ENCODE assay signal across 8 cellular contexts in the genomic region with DNA sequence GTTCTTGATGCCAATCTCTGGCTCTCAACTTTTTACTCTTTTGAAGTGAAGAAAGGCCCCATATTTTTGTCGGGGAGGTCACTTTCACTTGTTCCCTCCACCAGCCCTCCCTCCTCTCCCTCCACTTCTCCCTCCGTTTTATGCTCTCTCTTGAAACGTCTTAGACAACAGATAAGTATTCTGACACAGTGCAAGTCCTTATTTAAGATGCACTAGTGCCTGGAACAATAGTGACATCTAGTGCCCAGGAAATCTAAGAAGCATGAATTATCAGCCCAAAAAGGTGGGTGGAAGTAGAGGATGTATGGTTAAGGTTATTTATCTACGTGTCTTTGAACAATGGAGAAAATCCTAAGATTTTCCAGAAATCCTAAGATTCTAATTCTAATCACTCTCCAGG. TPM values are rescaled to one million over a fixed set of nuclear protein-coding genes. Genes with fewer than 3 reads are reported as not detected.
DNase-seq lines count a peak whose midpoint lies in the region; ATAC-seq and TF ChIP-seq lines count a peak whose summit lies in the region.

No MANE protein-coding gene starts in this region.

- H3K9me3 ChIP-seq in PC-3 (ENCODE audit: low read length) = no peaks in the 10 kb centered on the region

- DNase-seq in COR-L47 (lab: John Stamatoyannopoulos, UW) = peak; percentile 45
- DNase-seq in GM20000 (ENCODE audit: low spot score) = peak; percentile 59
- peak; percentile 57 for DNase-seq in PC-3
- peak; percentile 30 to 43 (median 33) for DNase-seq in effector memory CD8-positive, alpha-beta T cell
- DNase-seq in middle frontal gyrus (ENCODE audit: extremely low spot score, low spot score) = peak; percentile 44
- no peak for DNase-seq in NCI-H187 (lab: John Stamatoyannopoulos, UW)
- DNase-seq in activated gamma-delta T cell (lab: John Stamatoyannopoulos, UW) = no peak

- ATAC-seq in PC-3 (peak; percentile 63), GM21381 (IDR thresholded peaks at IDR 0.05; ENCODE audit: unreplicated experiment) (no peak)
- peak; percentile 89 for ATAC-seq in effector memory CD8-positive, alpha-beta T cell (replicated peaks)

- no peak overlapping the region for H3K4me3 ChIP-seq in PC-3 (ENCODE audit: low read length)

- POLR2A ChIA-PET in PC-3 (lab: Charles Lee; ENCODE audit: unreplicated experiment) = no interaction called here

- no peak overlapping the region for H3K27ac ChIP-seq in PC-3 (ENCODE audit: low read length)

- peaks cover 19% of the 10 kb centered on the region for H3K36me3 ChIP-seq in PC-3 (ENCODE audit: low read depth, low read length)

- no peak overlapping the region for H3K4me3 Mint-ChIP-seq in effector memory CD8-positive, alpha-beta T cell

- H2AFZ ChIP-seq in PC-3 (ENCODE audit: low read length) = no peak overlapping the region

- H4K20me1 ChIP-seq in PC-3 (ENCODE audit: low read length) = no peaks in the 10 kb centered on the region

- H3K9me2 ChIP-seq in PC-3 (replicated peaks; ENCODE audit: low read length) = no peaks in the 10 kb centered on the region

- H3K79me2 ChIP-seq in PC-3 (ENCODE audit: low read length) = no peaks in the 10 kb centered on the region

- no TSS peak for BruUV-seq in PC-3 (replicated peaks; lab: Mats Ljungman, UMichigan)

- intact Hi-C loops in PC-3 (cut with micrococcal nuclease) = loop anchor here (1.0 to 5.0 kb wide), 2 partner anchors 84 to 221 kb away; no protein-coding TSS in a partner anchor

- no peak overlapping the region for H3K9ac ChIP-seq in PC-3 (ENCODE audit: low read length)

- no peaks in the 10 kb centered on the region for H3K4me1 ChIP-seq in PC-3 (ENCODE audit: insufficient read depth, low read length)

- no peaks in the 10 kb centered on the region for H3K27me3 ChIP-seq in PC-3 (ENCODE audit: low read length)

- CTCF ChIA-PET in PC-3 (lab: Charles Lee) = no interaction called here

- no peak overlapping the region for H3K4me2 ChIP-seq in PC-3 (ENCODE audit: low read length)

- no peaks in the 10 kb centered on the region for H3K27me3 Mint-ChIP-seq in effector memory CD8-positive, alpha-beta T cell

- no peaks in the 10 kb centered on the region for H3K9me3 Mint-ChIP-seq in effector memory CD8-positive, alpha-beta T cell

- TF ChIP-seq CTCF in GM20000 (IDR thresholded peaks at IDR 0.05; ENCODE audit: extremely low read depth, missing control alignments) (peak; percentile 23), PC-3 (conservative IDR thresholded peaks at IDR 0.05; ENCODE audit: low read depth, low read length) (peak; percentile 71)

- H3K4me1 Mint-ChIP-seq in effector memory CD8-positive, alpha-beta T cell (ENCODE audit: low read depth in 2 of 2) = no peaks in the 10 kb centered on the region

- no peak overlapping the region for H3K27ac Mint-ChIP-seq in effector memory CD8-positive, alpha-beta T cell

- peaks cover 60% of the 10 kb centered on the region for H3K36me3 Mint-ChIP-seq in effector memory CD8-positive, alpha-beta T cell (ENCODE audit: insufficient read depth)

- no peaks in the 10 kb centered on the region for H3F3A ChIP-seq in PC-3 (ENCODE audit: low read length, unreplicated experiment)

RNA-seq across cellular contexts. Expression of a gene that starts 17.9 kb away (rescaled TPM):
- 45.6 and 56.4 TPM in 2 replicates for total RNA-seq in PC-3 (2014; rRNA removed)

RNA-seq across cellular contexts. Expression of a gene that starts 18.2 kb away (rescaled TPM):
- total RNA-seq in PC-3 (2014; rRNA removed) = 17.5 and 18.3 TPM in 2 replicates

Comparison
In these comparisons a context has a peak if more than half of its experiments do, and no peak if none do; other contexts are left out.
1. DNase-seq: peak in COR-L47 (single experiment), GM20000 (single experiment), PC-3 (single experiment), effector memory CD8-positive, alpha-beta T cell (3 of 3) and middle frontal gyrus (single experiment); none in NCI-H187 (0 of 2) and activated gamma-delta T cell (single experiment).